In the genomic region with DNA sequence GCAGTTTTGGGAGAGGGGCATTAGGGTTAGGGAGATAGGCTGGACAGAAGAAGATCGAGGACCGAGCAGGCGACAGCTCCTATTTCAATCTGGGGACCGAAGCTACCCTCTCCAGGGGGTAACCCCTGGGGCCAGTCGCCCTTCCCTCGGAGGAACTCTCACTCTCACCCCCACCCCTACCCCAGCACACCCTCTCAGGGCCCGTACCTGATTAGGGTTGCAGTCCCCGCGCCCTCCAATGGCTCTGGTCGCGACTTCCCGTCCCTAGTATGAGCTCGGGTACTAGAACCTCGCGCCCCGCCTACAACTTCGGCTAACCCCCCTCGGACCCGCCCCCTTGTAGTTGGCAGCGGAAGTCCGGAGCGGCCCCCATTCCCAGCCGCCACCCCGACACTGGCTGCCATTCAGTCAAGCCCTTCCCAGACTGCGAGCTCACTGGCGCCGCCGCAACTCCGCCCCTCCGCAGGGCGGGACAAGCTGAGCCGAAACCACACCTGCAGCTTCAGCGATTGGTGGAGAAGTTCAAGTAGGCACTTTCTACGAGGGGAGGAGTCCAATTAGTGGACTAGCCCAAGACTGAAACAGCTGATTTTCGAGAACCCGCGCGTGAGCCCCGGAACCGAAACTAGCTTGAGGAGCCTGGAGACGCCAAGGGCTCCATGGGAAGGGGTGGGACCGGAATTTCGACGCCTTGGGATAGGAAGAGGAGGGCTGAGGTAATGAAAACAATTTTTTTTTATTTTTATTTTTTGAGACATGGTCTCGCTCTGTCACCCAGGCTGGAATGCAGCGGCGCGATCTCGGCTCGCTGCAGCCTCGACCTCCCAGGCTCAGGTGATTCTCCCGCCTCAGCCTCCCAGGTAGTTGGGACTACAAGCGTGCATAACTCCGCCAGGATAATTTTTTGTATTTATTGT, we compare ENCODE assay signal across 1 cellular context.
TF ChIP-seq lines count a peak whose summit lies in the region.

Gene STAT2 (minus strand): TSS at position 257 of the 917 bp plus-strand sequence. CDS start 3,536 bp downstream, outside the sequence.

TF ChIP-seq in HEK293, 187 proteins besides CTCF, POLR2A, EP300 and RAD21 (continued from another document):
- TF ChIP-seq PRDM10 (tag by site-specific recombination; IDR thresholded peaks at IDR 0.05) (peak; percentile 98), ZBTB44 (tag by site-specific recombination; IDR thresholded peaks at IDR 0.05) (no peak), SP2 (tag by site-specific recombination; IDR thresholded peaks at IDR 0.05) (peak; percentile 100), ZNF629 (tag by site-specific recombination; IDR thresholded peaks at IDR 0.05) (peak; percentile 76), SP3 (tag by site-specific recombination; IDR thresholded peaks at IDR 0.05) (peak; percentile 99), ZNF776 (tag by site-specific recombination; IDR thresholded peaks at IDR 0.05; ENCODE audit: borderline replicate concordance) (no peak), HOXD13 (CRISPR knock-in tag; IDR thresholded peaks at IDR 0.05; ENCODE audit: borderline replicate concordance) (no peak), ZBTB7A (tag by site-specific recombination; IDR thresholded peaks at IDR 0.05; ENCODE audit: low read depth) (no peak), ZBTB48 (tag by site-specific recombination; IDR thresholded peaks at IDR 0.05) (peak; percentile 90), ZNF248 (tag by site-specific recombination; IDR thresholded peaks at IDR 0.05) (no peak), ZNF132 (tag by site-specific recombination; IDR thresholded peaks at IDR 0.05; ENCODE audit: borderline replicate concordance) (no peak), EGR2 (tag by site-specific recombination; IDR thresholded peaks at IDR 0.05; ENCODE audit: low read depth) (0 out of 2 replicates have a peak, but pooled peaks have one; percentile 38), ZSCAN23 (tag by site-specific recombination; IDR thresholded peaks at IDR 0.05) (peak; percentile 98; the same call in 1 of the 2 replicates), ZBTB11 (tag by site-specific recombination; conservative IDR thresholded peaks at IDR 0.05; ENCODE audit: low read depth) (peak; percentile 87), KLF10 (tag by site-specific recombination; IDR thresholded peaks at IDR 0.05) (peak; percentile 99), ZNF548 (tag by site-specific recombination; IDR thresholded peaks at IDR 0.05) (peak; percentile 60; the same call in 1 of the 2 replicates), TCF7L2 (IDR thresholded peaks at IDR 0.05; ENCODE audit: borderline replicate concordance, low read depth, low read length) (no peak)
- TF ChIP-seq, protein P1, sequence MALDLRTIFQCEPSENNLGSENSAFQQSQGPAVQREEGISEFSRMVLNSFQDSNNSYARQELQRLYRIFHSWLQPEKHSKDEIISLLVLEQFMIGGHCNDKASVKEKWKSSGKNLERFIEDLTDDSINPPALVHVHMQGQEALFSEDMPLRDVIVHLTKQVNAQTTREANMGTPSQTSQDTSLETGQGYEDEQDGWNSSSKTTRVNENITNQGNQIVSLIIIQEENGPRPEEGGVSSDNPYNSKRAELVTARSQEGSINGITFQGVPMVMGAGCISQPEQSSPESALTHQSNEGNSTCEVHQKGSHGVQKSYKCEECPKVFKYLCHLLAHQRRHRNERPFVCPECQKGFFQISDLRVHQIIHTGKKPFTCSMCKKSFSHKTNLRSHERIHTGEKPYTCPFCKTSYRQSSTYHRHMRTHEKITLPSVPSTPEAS (tag by site-specific recombination; IDR thresholded peaks at IDR 0.05): 0 out of 2 replicates have a peak, but pooled peaks have one; percentile 38
